ENCODE assay signal across 12 cellular contexts in the genomic region with DNA sequence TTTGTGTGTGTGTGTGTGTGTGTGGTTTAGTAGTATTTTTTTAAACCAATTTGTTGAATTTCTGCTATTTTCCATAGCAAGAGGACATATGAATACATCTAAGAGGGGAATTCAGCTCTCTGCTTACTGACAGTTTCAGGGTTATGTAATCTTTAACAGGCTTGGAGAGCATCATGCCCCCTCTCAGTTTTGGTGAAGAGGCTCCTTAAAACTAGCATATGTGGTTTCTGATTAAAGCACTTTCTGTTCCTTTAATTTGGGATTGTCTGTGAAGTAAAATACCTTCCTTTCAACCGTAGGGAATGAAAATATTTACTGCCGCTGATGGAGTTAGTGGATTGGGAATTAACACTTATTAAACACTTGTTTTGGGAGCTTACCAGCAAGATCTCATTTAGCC. TPM values are rescaled to one million over a fixed set of nuclear protein-coding genes. Genes with fewer than 3 reads are reported as not detected.
DNase-seq lines count a peak whose midpoint lies in the region; ATAC-seq and TF ChIP-seq lines count a peak whose summit lies in the region.
"Had no signal": no experiment of that assay in that cellular context is flagged by ENCODE, and none has a peak within 500 bp of the region (broad histone marks: within the 10 kb centered on the region; RNA-seq: fewer than 3 reads in every experiment).

No MANE protein-coding gene starts in this region.

- H3K4me3 Mint-ChIP-seq in CD4-positive, alpha-beta memory T cell: peak overlapping the region in 6 of 8 donors; percentile 17 to 96 (median 90)

- H3K27me3 Mint-ChIP-seq in CD4-positive, alpha-beta memory T cell: no peaks in the 10 kb centered on the region

- H3K36me3 ChIP-seq in CD4-positive, alpha-beta memory T cell (ENCODE audit: insufficient read depth, low read length): no peaks in the 10 kb centered on the region
- no peaks in the 10 kb centered on the region for H3K36me3 ChIP-seq in muscle layer of duodenum (ENCODE audit: control insufficient read depth in 1 of 2, insufficient read depth in 2 of 2, low read length in 2 of 2)

- H3K9me3 ChIP-seq in CD4-positive, alpha-beta memory T cell (ENCODE audit: control insufficient read depth in 1 of 2, low read length in 2 of 2): no peaks in the 10 kb centered on the region
- no peaks in the 10 kb centered on the region for H3K9me3 ChIP-seq in muscle layer of duodenum (ENCODE audit: control insufficient read depth in 1 of 2, low read length in 2 of 2)

- no peaks in the 10 kb centered on the region for H3K9me3 Mint-ChIP-seq in CD4-positive, alpha-beta memory T cell

- DNase-seq in CD4-positive, alpha-beta memory T cell: no peak
- DNase-seq in NCI-H1436 (lab: John Stamatoyannopoulos, UW): no peak
- no peak for DNase-seq in head of caudate nucleus
- DNase-seq in superior temporal gyrus (ENCODE audit: extremely low spot score): no peak
- no peak for DNase-seq in GM20000 (ENCODE audit: low spot score)
- DNase-seq: DMS53; foreskin melanocyte; NK-92 treated with Interleukin-12 subunit alpha and Interleukin-12 subunit beta, amount 100 ng/mL, for 24 hours; stimulated activated CD4-positive, alpha-beta T cell treated with anti-CD3 and anti-CD28 coated beads, Interleukin-4, amount 100 ng/mL, for 4 hours had no signal

- H3K4me1 ChIP-seq in CD4-positive, alpha-beta memory T cell (ENCODE audit: insufficient read depth, low read length): peaks cover 51% of the 10 kb centered on the region
- peaks cover 16 to 17% of the 10 kb centered on the region in 2 donors for H3K4me1 ChIP-seq in muscle layer of duodenum (ENCODE audit: control insufficient read depth in 1 of 2, insufficient read depth in 2 of 2, low read length in 2 of 2)

- TF ChIP-seq CTCF in VCaP (conservative IDR thresholded peaks at IDR 0.05): no peak
- no peak for TF ChIP-seq CTCF in GM20000 (IDR thresholded peaks at IDR 0.05; ENCODE audit: extremely low read depth, missing control alignments)

- CTCF ChIA-PET in CD4-positive, alpha-beta memory T cell (lab: Charles Lee; ENCODE audit: partially characterized antibody): interaction anchor here (0.7 to 2.0 kb wide), 6 partner anchors 9 to 399 kb away, joined by 3 to 10 read pairs (median 7); partner anchors contain the start of gene NFKBIZ

- peak overlapping the region; percentile 92 for H3K27ac ChIP-seq in CD4-positive, alpha-beta memory T cell (ENCODE audit: low read depth, low read length)
- H3K27ac ChIP-seq in VCaP (peak overlapping the region; percentile 91; the same call in 1 of the 2 replicates), muscle layer of duodenum (ENCODE audit: low read length) (peak overlapping the region; percentile 89)

- no peaks in the 10 kb centered on the region for H3K27me3 ChIP-seq in CD4-positive, alpha-beta memory T cell (ENCODE audit: insufficient read depth, low read length)
- no peaks in the 10 kb centered on the region for H3K27me3 ChIP-seq in muscle layer of duodenum (ENCODE audit: low read depth, low read length)

- POLR2A ChIA-PET in CD4-positive, alpha-beta memory T cell (lab: Charles Lee; ENCODE audit: partially characterized antibody): interaction anchor here (1.0 to 6.9 kb wide), 5 partner anchors 20 to 152 kb away, joined by 3 to 213 read pairs (median 4); partner anchors contain the start of genes NFKBIZ and RPL24

- no peak overlapping the region for H3K4me3 ChIP-seq in CD4-positive, alpha-beta memory T cell (ENCODE audit: low read length in 2 of 2)
- H3K4me3 ChIP-seq in muscle layer of duodenum (ENCODE audit: low read depth in 1 of 2, low read length in 2 of 2): peak overlapping the region in 1 of 2 donors; percentile 68

- intact Hi-C loops in CD4-positive, alpha-beta memory T cell (cut with micrococcal nuclease): loop anchor here (5.0 kb wide), 1 partner anchor 107 kb away; no protein-coding TSS in a partner anchor
- intact Hi-C loops in head of caudate nucleus (cut with DNase I): no loop called here

- ATAC-seq in GM21447 (IDR thresholded peaks at IDR 0.05; ENCODE audit: unreplicated experiment): peak; percentile 29

- H3K27ac Mint-ChIP-seq in CD4-positive, alpha-beta memory T cell: peak overlapping the region; percentile 96 to 100 (median 98)

- peaks cover 49 to 78% (median 64%) of the 10 kb centered on the region in 4 donors for H3K4me1 Mint-ChIP-seq in CD4-positive, alpha-beta memory T cell

- peaks cover 0 to 7% of the 10 kb centered on the region in 2 donors for H3K36me3 Mint-ChIP-seq in CD4-positive, alpha-beta memory T cell

RNA-seq across cellular contexts. Expression of gene NFKBIZ, which starts 19.4 kb away (rescaled TPM):
- total RNA-seq in CD4-positive, alpha-beta memory T cell: 10 to 100 TPM; 75.9 to 79.5 TPM
- polyA plus RNA-seq in CD4-positive, alpha-beta memory T cell: 10 to 100 TPM in 1 of 2 donors, 1 to 10 TPM in 1; 7.3 to 13.2 TPM

RNA-seq across cellular contexts. Expression of gene NXPE3, which starts 50.9 kb away (rescaled TPM):
- total RNA-seq in CD4-positive, alpha-beta memory T cell: 10 to 100 TPM; 35.7 to 37.2 TPM
- 10 to 100 TPM; 36.2 to 50.0 TPM for polyA plus RNA-seq in CD4-positive, alpha-beta memory T cell
